Comparison of ENCODE assay signal across 1 cellular context in genomic region chr16:27572711-27573110, GRCh38.
TF ChIP-seq lines count a peak whose summit lies in the region.

No MANE protein-coding gene starts in this region.

TF ChIP-seq in IMR-90, 13 proteins besides CTCF, POLR2A, EP300 and RAD21:
- TF ChIP-seq CEBPB (IDR thresholded peaks at IDR 0.05; ENCODE audit: low read depth, low read length) (peak; percentile 25; the same call in 1 of the 2 replicates), RCOR1 (IDR thresholded peaks at IDR 0.05; ENCODE audit: insufficient replicate concordance, low read length) (no peak)
